In the genomic region with DNA sequence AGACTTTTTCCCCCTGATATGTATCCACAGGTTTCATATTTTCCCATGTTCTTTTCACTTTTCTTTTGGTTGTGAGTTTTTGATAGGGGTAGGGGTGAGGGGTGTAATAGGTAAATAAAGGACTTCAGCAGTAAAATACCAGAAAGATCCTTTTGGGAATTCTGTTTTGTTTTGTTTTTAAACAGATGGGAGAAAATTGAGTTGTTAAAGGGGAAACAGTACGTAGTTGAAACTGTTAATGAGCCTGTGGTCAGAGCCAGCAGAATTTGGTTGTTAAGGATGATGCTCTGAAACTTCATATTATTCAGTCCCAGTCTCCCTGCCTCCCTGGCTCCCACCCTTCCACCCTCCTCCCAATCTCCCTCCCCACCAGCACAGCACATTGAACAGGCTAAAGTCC, we compare ENCODE assay signal across 15 cellular contexts.
A peak's percentile ranks its signal among the peaks of the same experiment; 100 is the strongest.
DNase-seq lines count a peak whose midpoint lies in the region; ATAC-seq and TF ChIP-seq lines count a peak whose summit lies in the region.
"Had no signal": no experiment of that assay in that cellular context is flagged by ENCODE, and none has a peak within 500 bp of the region (broad histone marks: within the 10 kb centered on the region; RNA-seq: fewer than 3 reads in every experiment).

No MANE protein-coding gene starts in this region.

- H3K4me2 ChIP-seq in Loucy (ENCODE audit: low read depth, low read length, poor library complexity, severe bottlenecking): peak overlapping the region; percentile 40
- H3K4me2 ChIP-seq in hepatocyte: no peak overlapping the region

- H3K4me1 ChIP-seq in Loucy (ENCODE audit: insufficient read depth, low read length, poor library complexity, severe bottlenecking) (peaks cover 54% of the 10 kb centered on the region), hepatocyte (ENCODE audit: insufficient read depth) (peaks cover 8% of the 10 kb centered on the region), body of pancreas (no peaks in the 10 kb centered on the region)

- no peaks in the 10 kb centered on the region for H3K9me2 ChIP-seq in Loucy (replicated peaks; ENCODE audit: low read depth, low read length)
- no peaks in the 10 kb centered on the region for H3K9me2 ChIP-seq in hepatocyte (replicated peaks; ENCODE audit: insufficient read depth)

- H3K4me3 ChIP-seq in AG10803 (ENCODE audit: low read length) (no peak overlapping the region), Loucy (ENCODE audit: low read length, poor library complexity, severe bottlenecking) (no peak overlapping the region), hepatocyte (no peak overlapping the region), body of pancreas (no peak overlapping the region)

- WGBS in hepatocyte (ENCODE audit: low lambda C conversion rate, missing lambda C conversion rate): 79% methylated on average over 1 of the region's 1 CpG
- 88 to 92% methylated on average over 1 of the region's 1 CpG for WGBS in body of pancreas, 2 donors

- H3K27me3 ChIP-seq in Loucy (ENCODE audit: insufficient read depth, low read length, poor library complexity, severe bottlenecking): no peaks in the 10 kb centered on the region
- no peaks in the 10 kb centered on the region for H3K27me3 ChIP-seq in hepatocyte
- no peaks in the 10 kb centered on the region for H3K27me3 ChIP-seq in body of pancreas
- H3K27me3 ChIP-seq: BE2C had no signal

- H3K9me3 ChIP-seq in Loucy (ENCODE audit: insufficient read depth, low read depth, low read length): no peaks in the 10 kb centered on the region
- no peaks in the 10 kb centered on the region for H3K9me3 ChIP-seq in hepatocyte (ENCODE audit: low read depth)
- H3K9me3 ChIP-seq in body of pancreas: no peaks in the 10 kb centered on the region
- H3K9me3 ChIP-seq: BE2C had no signal

- H3F3A ChIP-seq in Loucy (ENCODE audit: low read depth): peaks cover 4% of the 10 kb centered on the region; the same call in 1 of the 2 replicates

- H3K79me2 ChIP-seq in Loucy (ENCODE audit: insufficient read depth, low read length) (no peaks in the 10 kb centered on the region), hepatocyte (no peaks in the 10 kb centered on the region)

- H3K36me3 ChIP-seq in Loucy (ENCODE audit: insufficient read depth, low read length) (no peaks in the 10 kb centered on the region), hepatocyte (replicated peaks; ENCODE audit: insufficient read depth, low read depth) (no peaks in the 10 kb centered on the region), body of pancreas (replicated peaks in 1 of 2; ENCODE audit: insufficient read depth in 1 of 2, low read depth in 2 of 2) (no peaks in the 10 kb centered on the region)
- H3K36me3 ChIP-seq: BE2C had no signal

- TF ChIP-seq POLR2A in body of pancreas (IDR thresholded peaks at IDR 0.05): no peak

- intact Hi-C loops in sciatic nerve (cut with DNase I) (no loop called here), body of pancreas (cut with DNase I) (no loop called here)

- ATAC-seq in sciatic nerve: peak; percentile 44
- ATAC-seq in GM18873 (IDR thresholded peaks at IDR 0.05; ENCODE audit: low FRiP score, unreplicated experiment): no peak
- no peak for ATAC-seq in body of pancreas
- ATAC-seq: HepG2 had no signal

- H2AFZ ChIP-seq in Loucy (ENCODE audit: low read length) (peak overlapping the region; percentile 73), hepatocyte (no peak overlapping the region)

- H3K9ac ChIP-seq in Loucy (ENCODE audit: low read depth, low read length, poor library complexity, severe bottlenecking): peak overlapping the region; percentile 37

- no peaks in the 10 kb centered on the region for H4K20me1 ChIP-seq in Loucy (ENCODE audit: insufficient read depth, low read length, poor library complexity, severe bottlenecking)
- no peaks in the 10 kb centered on the region for H4K20me1 ChIP-seq in hepatocyte (ENCODE audit: insufficient read depth, poor library complexity, severe bottlenecking)

- DNase-seq in AG10803 (ENCODE audit: low read depth): no peak
- DNase-seq in hepatocyte (ENCODE audit: low spot score): no peak
- no peak for DNase-seq in sciatic nerve (ENCODE audit: low spot score)
- DNase-seq in body of pancreas: no peak
- no peak for DNase-seq in activated CD4-positive, CD25-positive, alpha-beta regulatory T cell treated with anti-CD3 and anti-CD28 coated beads, Interleukin-2, amount 50 U/mL, for 72 hours
- DNase-seq: 8988T; BE2C; CD4-positive, alpha-beta memory T cell; DMS79 treated with DMSO at 0.1 percent for 48 hours; GF-D8; H9; KBM-7 had no signal

- H3K27ac ChIP-seq in hepatocyte: peak overlapping the region; percentile 32
- no peak overlapping the region for H3K27ac ChIP-seq in body of pancreas

- TF ChIP-seq CTCF in AG10803 (conservative IDR thresholded peaks at IDR 0.05; ENCODE audit: low read length) (0 out of 2 replicates have a peak, but pooled peaks have one; percentile 1), Loucy (conservative IDR thresholded peaks at IDR 0.05; ENCODE audit: low read length) (no peak), hepatocyte (IDR thresholded peaks at IDR 0.05; ENCODE audit: poor library complexity) (no peak), body of pancreas (IDR thresholded peaks at IDR 0.05) (no peak)
